Comparison of ENCODE assay signal across 15 cellular contexts in the genomic region with DNA sequence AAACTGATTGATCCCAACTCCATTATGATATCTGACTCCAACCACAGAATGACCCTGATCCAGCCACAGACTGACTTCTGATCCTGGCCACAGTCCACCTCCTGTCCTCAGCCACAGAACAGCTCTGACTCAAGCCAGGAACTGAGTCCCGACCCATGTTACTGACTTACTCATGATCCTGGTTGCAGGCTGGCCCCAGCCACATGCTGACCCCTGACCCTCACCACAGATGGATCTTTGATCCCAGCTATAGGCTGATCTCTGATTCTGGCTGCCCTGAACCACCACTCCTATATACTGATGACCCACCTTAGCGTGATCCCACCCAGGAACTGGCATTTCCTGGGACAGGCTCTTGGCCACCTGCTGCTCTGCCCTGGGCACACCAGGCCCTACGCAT. TPM values are rescaled to one million over a fixed set of nuclear protein-coding genes. Genes with fewer than 3 reads are reported as not detected.
A peak's percentile ranks its signal among the peaks of the same experiment; 100 is the strongest.
DNase-seq lines count a peak whose midpoint lies in the region; ATAC-seq and TF ChIP-seq lines count a peak whose summit lies in the region.
"Had no signal": no experiment of that assay in that cellular context is flagged by ENCODE, and none has a peak within 500 bp of the region (broad histone marks: within the 10 kb centered on the region; RNA-seq: fewer than 3 reads in every experiment).

No MANE protein-coding gene starts in this region.

- peak; percentile 68 for DNase-seq in AG08396 (ENCODE audit: low spot score)
- peak; percentile 45 for DNase-seq in EL
- peak; percentile 48 for DNase-seq in kidney tubule cell (ENCODE audit: low spot score)
- DNase-seq in retina: no peak
- DNase-seq in SHP77 treated with DMSO at 0.1 percent for 48 hours (lab: John Stamatoyannopoulos, UW): no peak
- no peak for DNase-seq in NCI-H2196 (lab: John Stamatoyannopoulos, UW; ENCODE audit: unreplicated experiment)
- DNase-seq in heart right ventricle: no peak
- DNase-seq: BE2C; NCI-H1417; NCI-H748 treated with DMSO at 0.1 percent for 48 hours; posterior cingulate gyrus; stimulated activated naive CD4-positive, alpha-beta T cell had no signal

- peaks cover 0 to 57% (median 13%) of the 10 kb centered on the region in 9 donors for H3K4me1 ChIP-seq in heart right ventricle
- H3K4me1 ChIP-seq: BE2C had no signal

- H3K27ac ChIP-seq in heart right ventricle: peak overlapping the region in 1 of 10 donors; percentile 44

- H3K9me3 ChIP-seq in heart right ventricle: peaks cover 0 to 10% (median 0%) of the 10 kb centered on the region in 11 donors
- H3K9me3 ChIP-seq: BE2C had no signal

- peak overlapping the region; percentile 99 for H3K27ac Mint-ChIP-seq in activated naive CD8-positive, alpha-beta T cell

- H3K27me3 ChIP-seq in heart right ventricle: no peaks in the 10 kb centered on the region
- H3K27me3 ChIP-seq: BE2C had no signal

- H3K36me3 Mint-ChIP-seq in activated naive CD8-positive, alpha-beta T cell: peaks cover 5% of the 10 kb centered on the region

- H3K27me3 Mint-ChIP-seq in activated naive CD8-positive, alpha-beta T cell: no peaks in the 10 kb centered on the region

- peaks cover 62% of the 10 kb centered on the region for H3K4me1 Mint-ChIP-seq in activated naive CD8-positive, alpha-beta T cell (ENCODE audit: low read depth)

- no peak for TF ChIP-seq CTCF in heart right ventricle (IDR thresholded peaks at IDR 0.05)

- H3K9me3 Mint-ChIP-seq in activated naive CD8-positive, alpha-beta T cell (ENCODE audit: low read depth): peaks cover 6% of the 10 kb centered on the region

- intact Hi-C loops in heart right ventricle (cut with DNase I): loop anchor here in 9 of 10 donors (2.0 to 10.0 kb wide), 13 partner anchors 43 to 1535 kb away; a partner anchor contains a TSS

- WGBS in heart right ventricle, 2 donors: 81 to 90% methylated on average over 3 of the region's 3 CpGs

- H3K4me3 ChIP-seq in heart right ventricle: no peak overlapping the region

- H3K36me3 ChIP-seq in heart right ventricle: no peaks in the 10 kb centered on the region
- H3K36me3 ChIP-seq: BE2C had no signal

- H3K4me3 Mint-ChIP-seq in activated naive CD8-positive, alpha-beta T cell: peak overlapping the region; percentile 30

- ATAC-seq in heart right ventricle: no peak
- ATAC-seq: Right ventricle myocardium inferior had no signal

RNA-seq across cellular contexts. Expression of a gene that starts 32.2 kb away (rescaled TPM):
- 1 to 10 TPM in 1 of 10 donors, under 1 TPM in 8, not detected in 1; 0.06 to 3.6 (median 0.15) TPM for total RNA-seq in heart right ventricle
- under 1 TPM in 1 of 2 donors, not detected in 1; 0.07 TPM for polyA plus RNA-seq in heart right ventricle
- total RNA-seq: epithelial cell of proximal tubule had no signal

RNA-seq across cellular contexts. Expression of a gene that starts 56.0 kb away (rescaled TPM):
- total RNA-seq in heart right ventricle: 10 to 100 TPM in 4 of 10 donors, 1 to 10 TPM in 6; 5.0 to 28.9 (median 9.7) TPM
- 10 to 100 TPM; 10.0 to 10.2 TPM for polyA plus RNA-seq in heart right ventricle

Comparison
In these comparisons a context has a peak if more than half of its experiments do, and no peak if none do; other contexts are left out.
1. DNase-seq: peak in AG08396 (single experiment), EL (single experiment) and kidney tubule cell (single experiment); none in retina (single experiment), SHP77 treated with DMSO at 0.1 percent for 48 hours (single experiment), NCI-H2196 (single experiment) and heart right ventricle (0 of 2).